In the genomic region with DNA sequence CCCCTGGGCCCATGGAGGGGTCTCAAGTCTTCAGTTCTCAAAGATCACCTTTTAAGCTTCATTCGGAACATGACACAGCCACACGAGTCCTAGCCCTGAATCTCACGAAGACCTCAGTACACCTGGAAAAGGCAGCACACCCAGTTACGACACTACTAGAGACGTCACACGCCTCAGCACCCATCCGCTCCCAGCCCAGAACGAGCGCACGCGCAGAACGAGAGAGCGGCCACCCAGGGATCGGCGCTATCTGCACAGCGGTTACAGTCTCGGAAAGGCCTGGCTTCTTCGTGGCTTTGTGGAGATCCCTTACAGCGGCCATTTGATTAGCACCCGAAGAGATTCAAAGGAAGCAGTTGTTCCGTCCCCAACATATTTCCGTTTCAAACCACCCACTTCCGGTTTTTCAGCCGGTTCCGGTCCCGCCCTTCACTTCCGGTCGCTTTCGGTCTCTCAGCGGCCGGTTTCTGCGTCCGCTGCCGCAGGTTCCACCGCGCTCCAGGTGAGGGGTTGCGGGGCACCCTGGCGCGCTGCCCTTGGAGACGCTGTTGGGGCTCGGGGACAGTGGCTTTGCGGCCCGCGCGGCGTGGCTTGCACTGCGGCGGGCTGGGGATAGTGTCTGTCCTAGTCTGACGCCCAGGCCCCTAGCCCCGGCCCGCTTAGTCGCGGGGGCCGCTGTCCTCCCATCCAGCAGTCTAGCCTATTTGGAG, we compare ENCODE assay signal across 1 cellular context.
TF ChIP-seq lines count a peak whose summit lies in the region.

A gene with protein sequence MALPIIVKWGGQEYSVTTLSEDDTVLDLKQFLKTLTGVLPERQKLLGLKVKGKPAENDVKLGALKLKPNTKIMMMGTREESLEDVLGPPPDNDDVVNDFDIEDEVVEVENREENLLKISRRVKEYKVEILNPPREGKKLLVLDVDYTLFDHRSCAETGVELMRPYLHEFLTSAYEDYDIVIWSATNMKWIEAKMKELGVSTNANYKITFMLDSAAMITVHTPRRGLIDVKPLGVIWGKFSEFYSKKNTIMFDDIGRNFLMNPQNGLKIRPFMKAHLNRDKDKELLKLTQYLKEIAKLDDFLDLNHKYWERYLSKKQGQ (plus strand): TSS at position 432 of the 710 bp plus-strand sequence. CDS start 5,626 bp downstream, outside the sequence.

TF ChIP-seq in H1, 55 proteins besides CTCF, POLR2A, EP300 and RAD21:
- TF ChIP-seq POU5F1 (IDR thresholded peaks at IDR 0.05; ENCODE audit: low read depth, low read length) = no peak
- TF ChIP-seq TBP (IDR thresholded peaks at IDR 0.05; ENCODE audit: low read depth, low read length) = peak; percentile 77
- no peak for TF ChIP-seq CBX5 (IDR thresholded peaks at IDR 0.05; ENCODE audit: low read depth, low read length)
- TF ChIP-seq RBBP5 (IDR thresholded peaks at IDR 0.05; ENCODE audit: borderline replicate concordance, low read depth, low read length) = peak; percentile 91; the same call in 1 of the 2 replicates
- TF ChIP-seq CEBPB (IDR thresholded peaks at IDR 0.05; ENCODE audit: low read depth, low read length) = peak; percentile 40; the same call in 1 of the 2 replicates
- TF ChIP-seq ATF2 (IDR thresholded peaks at IDR 0.05; ENCODE audit: low read length) = no peak
- peak; percentile 67 for TF ChIP-seq TAF7 (optimal IDR thresholded peaks at IDR 0.05; ENCODE audit: borderline replicate concordance, low read depth, low read length)
- no peak for TF ChIP-seq CHD2 (IDR thresholded peaks at IDR 0.05; ENCODE audit: low read length)
- TF ChIP-seq BCL11A (IDR thresholded peaks at IDR 0.05; ENCODE audit: low read depth in 2 of 2, low read length in 2 of 2) = no peak
- peak; percentile 86 for TF ChIP-seq TAF1 (IDR thresholded peaks at IDR 0.05; ENCODE audit: low read depth, low read length)
- no peak; a peak in 2 of 4 replicates for TF ChIP-seq SIN3A (conservative IDR thresholded peaks at IDR 0.05 in 1 of 2, IDR thresholded peaks at IDR 0.05 in 1 of 2; ENCODE audit: low read depth in 1 of 2, low read length in 2 of 2)
- peak; percentile 95 for TF ChIP-seq GABPA (IDR thresholded peaks at IDR 0.05; ENCODE audit: borderline replicate concordance, insufficient read depth, low read length)
- TF ChIP-seq EGR1 (IDR thresholded peaks at IDR 0.05; ENCODE audit: borderline replicate concordance, low read depth, low read length) = peak; percentile 61; the same call in 1 of the 2 replicates
- peak; percentile 39 for TF ChIP-seq MAX (IDR thresholded peaks at IDR 0.05)
- no peak for TF ChIP-seq NANOG (IDR thresholded peaks at IDR 0.05; ENCODE audit: insufficient read depth, low read depth, low read length, poor library complexity, severe bottlenecking)
- TF ChIP-seq ZNF274 (IDR thresholded peaks at IDR 0.05; ENCODE audit: borderline replicate concordance, extremely low read depth, low read length) = no peak
- TF ChIP-seq RNF2 (IDR thresholded peaks at IDR 0.05; ENCODE audit: borderline replicate concordance, low read depth, low read length, missing control alignments, poor library complexity, severe bottlenecking) = no peak
- TF ChIP-seq PHF8 (conservative IDR thresholded peaks at IDR 0.05; ENCODE audit: low read depth, low read length) = peak; percentile 85
- TF ChIP-seq POLR2AphosphoS5 (IDR thresholded peaks at IDR 0.05; ENCODE audit: low read depth, low read length) = peak; percentile 72; the same call in 1 of the 2 replicates
- TF ChIP-seq NRF1 (IDR thresholded peaks at IDR 0.05; ENCODE audit: low read depth, low read length) = peak; percentile 43
- TF ChIP-seq CREB1 (IDR thresholded peaks at IDR 0.05) = peak; percentile 75
- TF ChIP-seq CTBP2 (IDR thresholded peaks at IDR 0.05; ENCODE audit: borderline replicate concordance, insufficient read depth, insufficient read length, low read length) = no peak
- TF ChIP-seq HDAC2 (IDR thresholded peaks at IDR 0.05; ENCODE audit: borderline replicate concordance in 1 of 2, low read depth in 2 of 2, low read length in 2 of 2) = 0 out of 4 replicates have a peak, but pooled peaks of 1 of the 2 experiments have one; percentile 52
- peak; percentile 95 for TF ChIP-seq ASH2L (IDR thresholded peaks at IDR 0.05; ENCODE audit: low read length)
- peak; percentile 98 for TF ChIP-seq KDM4A (IDR thresholded peaks at IDR 0.05; ENCODE audit: low read depth, low read length, severe bottlenecking)
- peak; percentile 29 for TF ChIP-seq SAP30 (IDR thresholded peaks at IDR 0.05; ENCODE audit: insufficient read depth, insufficient replicate concordance, low read length)
- TF ChIP-seq KDM5A (IDR thresholded peaks at IDR 0.05; ENCODE audit: low read length) = 0 out of 2 replicates have a peak, but pooled peaks have one; percentile 47
- peak; percentile 81 for TF ChIP-seq YY1 (IDR thresholded peaks at IDR 0.05; ENCODE audit: low read depth, low read length)
